In the genomic region with DNA sequence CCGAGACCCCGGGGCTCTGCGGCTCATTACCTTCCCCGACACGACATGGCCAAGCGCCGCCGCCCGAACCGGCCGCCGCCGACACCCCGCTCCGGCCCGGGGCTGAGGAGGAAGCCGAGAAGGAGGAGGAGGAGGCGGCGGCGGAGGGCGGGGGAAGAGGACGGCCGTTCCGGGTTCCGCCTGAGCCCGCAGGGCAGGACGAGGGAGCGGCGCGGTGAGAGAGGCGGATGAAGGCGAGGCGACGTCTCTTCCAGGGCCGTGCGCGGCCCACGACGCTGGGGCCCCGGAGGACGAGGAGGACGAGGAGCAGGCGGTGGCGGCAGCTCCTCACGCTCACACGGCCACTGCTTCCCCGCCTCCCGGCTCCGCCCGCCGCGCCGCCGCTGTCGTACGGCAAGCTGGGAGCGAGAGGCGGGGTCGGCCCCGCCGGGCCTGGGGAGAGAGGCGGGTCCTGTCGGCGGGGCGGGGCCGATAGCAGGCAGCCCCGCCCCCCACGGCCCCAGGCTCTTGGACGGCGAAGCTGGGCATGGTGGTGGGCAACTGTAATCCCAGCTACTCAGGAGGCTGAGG, we compare ENCODE assay signal across 9 cellular contexts. TPM values are rescaled to one million over a fixed set of nuclear protein-coding genes. Genes with fewer than 3 reads are reported as not detected.
DNase-seq lines count a peak whose midpoint lies in the region; ATAC-seq and TF ChIP-seq lines count a peak whose summit lies in the region.
"Not testable (repeated sequence)": the region's sequence is repeated elsewhere in the genome, so short reads cannot be mapped to it uniquely, and the experiment has no call there.
"Had no signal": no experiment of that assay in that cellular context is flagged by ENCODE, and none has a peak within 500 bp of the region (broad histone marks: within the 10 kb centered on the region; RNA-seq: fewer than 3 reads in every experiment).

No MANE protein-coding gene starts in this region.

- H3K27me3 Mint-ChIP-seq in Calu3 (ENCODE audit: unreplicated experiment), result not testable (repeated sequence)

- not testable (repeated sequence) for H2AFZ ChIP-seq in OCI-LY7 (ENCODE audit: low read length)

- ATAC-seq in GM21528 (IDR thresholded peaks at IDR 0.05; ENCODE audit: low FRiP score, unreplicated experiment), result peak; percentile 69

- not testable (repeated sequence) for H3K9me2 ChIP-seq in OCI-LY7 (ENCODE audit: insufficient read depth, low read length)

- not testable (repeated sequence) for TF ChIP-seq CTCF in Calu3 (IDR thresholded peaks at IDR 0.05; ENCODE audit: unreplicated experiment); OCI-LY7 (conservative IDR thresholded peaks at IDR 0.05; ENCODE audit: low read length); epithelial cell of esophagus (IDR thresholded peaks at IDR 0.05; ENCODE audit: insufficient read depth, low read depth, low read length, missing control alignments)

- peak overlapping the region; percentile 78 for H3K27ac ChIP-seq in OCI-LY7 (ENCODE audit: low read depth, low read length, poor library complexity, severe bottlenecking)

- not testable (repeated sequence) for BruUV-seq in Calu3 (replicated peaks; lab: Mats Ljungman, UMichigan); OCI-LY7 (replicated peaks; lab: Mats Ljungman, UMichigan)

- POLR2A ChIA-PET in OCI-LY7 (lab: Charles Lee), result interaction anchor here (0.8 to 1.2 kb wide), 2 partner anchors 20 to 257 kb away, joined by 3 read pairs; partner anchors contain the start of gene CD2BP2

- peaks cover 21% of the 10 kb centered on the region for H3K4me1 ChIP-seq in OCI-LY7 (ENCODE audit: insufficient read depth, low read length, poor library complexity, severe bottlenecking)
- peaks cover 15% of the 10 kb centered on the region for H3K4me1 ChIP-seq in mononuclear cell (ENCODE audit: insufficient read depth, low read length)

- not testable (repeated sequence) for H4K20me1 ChIP-seq in OCI-LY7 (ENCODE audit: insufficient read depth, low read length)

- H3K27ac Mint-ChIP-seq in Calu3 (ENCODE audit: unreplicated experiment), result peak overlapping the region; percentile 76

- peaks cover 27% of the 10 kb centered on the region for H3K36me3 Mint-ChIP-seq in Calu3 (ENCODE audit: insufficient read depth, unreplicated experiment)

- not testable (repeated sequence) for H3K27me3 ChIP-seq in mononuclear cell (ENCODE audit: insufficient read depth, low read length)

- peaks cover 10% of the 10 kb centered on the region for H3K4me1 Mint-ChIP-seq in Calu3 (ENCODE audit: low read depth, unreplicated experiment)

- H3K9me3 Mint-ChIP-seq in Calu3 (ENCODE audit: low read depth, unreplicated experiment), result not testable (repeated sequence)

- H3K9me3 ChIP-seq in OCI-LY7 (ENCODE audit: low read length); mononuclear cell (ENCODE audit: low read depth, low read length): not testable (repeated sequence)

- H3K79me2 ChIP-seq in OCI-LY7 (ENCODE audit: insufficient read depth, low read depth, low read length), result peaks cover 57% of the 10 kb centered on the region

- peak overlapping the region; percentile 72 for H3K4me2 ChIP-seq in OCI-LY7 (ENCODE audit: low read length)

- H3K4me3 ChIP-seq in OCI-LY7 (ENCODE audit: low read depth, low read length, poor library complexity, severe bottlenecking), result peak overlapping the region; percentile 76
- peak overlapping the region; percentile 49 for H3K4me3 ChIP-seq in epithelial cell of esophagus (ENCODE audit: low read length)
- H3K4me3 ChIP-seq in mononuclear cell (ENCODE audit: low read length), result peak overlapping the region; percentile 57

- peak; percentile 93 for DNase-seq in Calu3
- DNase-seq in HuH-7 (ENCODE audit: low spot score), result peak; percentile 49
- peak; percentile 79 for DNase-seq in OCI-LY7 (ENCODE audit: low spot score)
- DNase-seq in activated T-cell treated with anti-CD3 and anti-CD28 coated beads for 4 hours, result peak; percentile 67
- DNase-seq in epithelial cell of esophagus (ENCODE audit: low read depth), result peak; percentile 79
- peak; percentile 62 to 70 for DNase-seq in stimulated activated CD8-positive, alpha-beta memory T cell treated with anti-CD3 and anti-CD28 coated beads, Interleukin-2, amount 100 ng/mL, for 1 hour (ENCODE audit: low read depth in 2 of 2)

- intact Hi-C loops in Calu3 (cut with micrococcal nuclease; ENCODE audit: unreplicated experiment), result not testable (repeated sequence)
- intact Hi-C loops in OCI-LY7 (cut with micrococcal nuclease; ENCODE audit: unreplicated experiment), result loop anchor here (2.0 kb wide), 1 partner anchor 36 kb away; the partner anchor contains the start of gene TBC1D10B

- peaks cover 46% of the 10 kb centered on the region for H3K36me3 ChIP-seq in OCI-LY7 (ENCODE audit: insufficient read depth, low read length)

- H3K4me3 Mint-ChIP-seq in Calu3 (ENCODE audit: low read depth, unreplicated experiment), result peak overlapping the region; percentile 94

- CTCF ChIA-PET in Calu3 (lab: Charles Lee), result interaction anchor here (0.6 to 2.0 kb wide), 4 partner anchors 24 to 243 kb away, joined by 3 to 7 read pairs (median 4); partner anchors contain the start of gene TBX6
- CTCF ChIA-PET in OCI-LY7 (lab: Charles Lee; ENCODE audit: unreplicated experiment), result not testable (repeated sequence)

RNA-seq across cellular contexts. Expression of gene CD2BP2, which starts 20.0 kb away (rescaled TPM):
- total RNA-seq in Calu3 (2022) (65.8 and 82.6 TPM in 2 replicates), OCI-LY7 (2022) (87.8 and 111 TPM in 2 replicates), mononuclear cell (21.5 TPM)
- total RNA-seq in OCI-LY7 (2014; rRNA removed; shearing (Covaris generic)), result 69.2 and 94.7 TPM in 2 replicates

RNA-seq across cellular contexts. Expression of gene TBC1D10B, which starts 35.2 kb away (rescaled TPM):
- total RNA-seq in Calu3 (2022), result 66.4 and 69.5 TPM in 2 replicates
- total RNA-seq in OCI-LY7 (2014; rRNA removed; shearing (Covaris generic)), result 38.6 and 44.9 TPM in 2 replicates
- 74.8 and 78.6 TPM in 2 replicates for total RNA-seq in OCI-LY7 (2022)
- 12.0 TPM for total RNA-seq in mononuclear cell

RNA-seq across cellular contexts. Expression of gene MYL11, which starts 39.5 kb away (rescaled TPM):
- total RNA-seq in Calu3 (2022) (not detected in 2 replicates), OCI-LY7 (2022) (1.7 and 3.9 TPM in 2 replicates), mononuclear cell (2.1 TPM)
- 3.2 and 3.3 TPM in 2 replicates for total RNA-seq in OCI-LY7 (2014; rRNA removed; shearing (Covaris generic))
- total RNA-seq: T-helper 1 cell treated with Interleukin-12 subunit alpha and Interleukin-12 subunit beta and Interleukin-4 antibody, amounts not matched to agents 30 ng/mL and 1 ng/mL, for 36 hours had no signal

RNA-seq across cellular contexts. Expression of gene SEPTIN1, which starts 47.2 kb away (rescaled TPM):
- 1.5 and 1.9 TPM in 2 replicates for total RNA-seq in Calu3 (2022)
- 126 and 133 TPM in 2 replicates for total RNA-seq in OCI-LY7 (2014; rRNA removed; shearing (Covaris generic))
- 171 and 181 TPM in 2 replicates for total RNA-seq in OCI-LY7 (2022)
- total RNA-seq in mononuclear cell, result 38.7 TPM

Comparison
In these comparisons a context has a peak if more than half of its experiments do, and no peak if none do; other contexts are left out.
1. Peak in every context shown above with its lines: DNase-seq, ATAC-seq, H3K4me3 ChIP-seq and H3K27ac ChIP-seq.